Comparison of ENCODE assay signal across 17 cellular contexts in the genomic region with DNA sequence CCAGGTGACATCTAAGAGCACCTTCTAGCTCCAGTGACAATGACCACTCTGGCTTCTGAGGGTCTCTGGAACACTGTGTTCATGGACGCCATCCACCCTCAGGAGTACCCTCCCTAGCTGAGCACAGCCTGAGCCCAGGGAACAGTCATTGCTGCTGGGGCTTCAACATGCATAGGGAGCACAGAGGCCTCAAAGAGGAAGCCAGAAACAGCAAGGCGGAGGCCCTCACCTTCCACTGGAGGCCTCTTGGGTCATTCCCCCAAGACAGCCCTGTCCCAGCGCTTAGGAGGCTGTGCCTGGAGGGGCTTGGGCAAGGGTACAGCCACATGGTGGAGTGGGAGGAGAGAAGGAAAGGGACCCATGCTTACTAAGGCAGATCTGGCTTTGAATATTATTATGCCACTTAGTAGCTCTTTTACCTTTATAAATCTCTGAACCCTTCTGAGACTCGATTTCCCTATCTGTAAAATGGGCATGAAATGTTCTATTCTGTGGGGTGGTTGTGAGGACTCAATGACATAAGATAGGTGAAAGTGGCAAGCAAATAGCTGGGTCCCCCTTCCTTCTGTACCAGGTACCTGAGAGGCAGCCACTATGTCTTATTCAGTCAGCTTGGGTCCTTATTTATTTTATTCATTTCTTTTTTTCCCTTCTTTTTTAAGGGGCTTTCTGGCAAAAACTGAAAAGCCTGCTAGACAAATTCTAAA. TPM values are rescaled to one million over a fixed set of nuclear protein-coding genes. Genes with fewer than 3 reads are reported as not detected.
DNase-seq lines count a peak whose midpoint lies in the region; ATAC-seq, FAIRE-seq and TF ChIP-seq lines count a peak whose summit lies in the region.
"Had no signal": no experiment of that assay in that cellular context is flagged by ENCODE, and none has a peak within 500 bp of the region (broad histone marks: within the 10 kb centered on the region; RNA-seq: fewer than 3 reads in every experiment).

No MANE protein-coding gene starts in this region.

- H3K4me3 ChIP-seq in BLaER1 treated with 17β-estradiol and CSF1 and Interleukin-3, amounts not matched to agents 10 nM and 100 nM: no peak overlapping the region

- no peaks in the 10 kb centered on the region for H3K9me3 Mint-ChIP-seq in activated T-helper 17 cell treated with anti-CD3 and anti-CD28 coated beads, Interleukin-2, amount 50 U/mL, for 72 hours
- H3K9me3 Mint-ChIP-seq in stimulated activated effector memory CD8-positive, alpha-beta T cell treated with anti-CD3 and anti-CD28 coated beads, Interleukin-12 subunit alpha, Interleukin-12 subunit beta, amount 100 ng/mL, for 72 hours: no peaks in the 10 kb centered on the region

- H3K27me3 ChIP-seq in BLaER1 treated with 17β-estradiol and CSF1 and Interleukin-3, amounts not matched to agents 10 nM and 100 nM: no peaks in the 10 kb centered on the region

- H3K4me2 ChIP-seq in BLaER1 treated with 17β-estradiol and CSF1 and Interleukin-3, amounts not matched to agents 10 nM and 100 nM: peak overlapping the region in 10 of 11 experiments; percentile 42 to 82 (median 60); a peak in 19 of 22 replicates

- no peaks in the 10 kb centered on the region for H3K36me3 Mint-ChIP-seq in activated T-helper 17 cell treated with anti-CD3 and anti-CD28 coated beads, Interleukin-2, amount 50 U/mL, for 72 hours (ENCODE audit: low read depth)
- peaks cover 8% of the 10 kb centered on the region for H3K36me3 Mint-ChIP-seq in stimulated activated effector memory CD8-positive, alpha-beta T cell treated with anti-CD3 and anti-CD28 coated beads, Interleukin-12 subunit alpha, Interleukin-12 subunit beta, amount 100 ng/mL, for 72 hours

- peaks cover 22% of the 10 kb centered on the region for H3K4me1 Mint-ChIP-seq in activated T-helper 17 cell treated with anti-CD3 and anti-CD28 coated beads, Interleukin-2, amount 50 U/mL, for 72 hours
- H3K4me1 Mint-ChIP-seq in stimulated activated effector memory CD8-positive, alpha-beta T cell treated with anti-CD3 and anti-CD28 coated beads, Interleukin-12 subunit alpha, Interleukin-12 subunit beta, amount 100 ng/mL, for 72 hours: peaks cover 39% of the 10 kb centered on the region

- ATAC-seq in activated T-helper 17 cell treated with anti-CD3 and anti-CD28 coated beads, Interleukin-2, amount 50 U/mL, for 72 hours (replicated peaks): no peak
- ATAC-seq in stimulated activated effector memory CD8-positive, alpha-beta T cell treated with anti-CD3 and anti-CD28 coated beads, Interleukin-12 subunit alpha, Interleukin-12 subunit beta, amount 100 ng/mL, for 72 hours: no peak
- no peak for ATAC-seq in GM21825 (IDR thresholded peaks at IDR 0.05; ENCODE audit: unreplicated experiment)

- no peak for FAIRE-seq in GM12891 (lab: Jason Lieb, UNC)
- FAIRE-seq: HTR-8/SVneo had no signal

- H3K4me1 ChIP-seq in BLaER1 treated with 17β-estradiol and CSF1 and Interleukin-3, amounts not matched to agents 10 nM and 100 nM: peaks cover 55 to 98% (median 70%) of the 10 kb centered on the region in 10 experiments

- peak overlapping the region in 7 of 11 experiments; percentile 1 to 35 (median 18); a peak in 9 of 22 replicates for H3K27ac ChIP-seq in BLaER1 treated with 17β-estradiol and CSF1 and Interleukin-3, amounts not matched to agents 10 nM and 100 nM

- no peaks in the 10 kb centered on the region for H3K9me3 ChIP-seq in BLaER1 treated with 17β-estradiol and CSF1 and Interleukin-3, amounts not matched to agents 10 nM and 100 nM (replicated peaks in 1 of 11)

- no peak for TF ChIP-seq POLR2A in GM12891 (IDR thresholded peaks at IDR 0.05; ENCODE audit: low read depth, low read length)

- no peak for DNase-seq in GM12891 (ENCODE audit: insufficient read length, low spot score)
- no peak for DNase-seq in stimulated activated effector memory CD8-positive, alpha-beta T cell treated with anti-CD3 and anti-CD28 coated beads, Interleukin-12 subunit alpha, Interleukin-12 subunit beta, amount 100 ng/mL, for 72 hours (ENCODE audit: low spot score in 2 of 2)
- no peak for DNase-seq in HUDEP-2 (lab: John Stamatoyannopoulos, UW; ENCODE audit: unreplicated experiment in 76 of 76)
- no peak for DNase-seq in activated naive CD4-positive, alpha-beta T cell treated with Interleukin-2 at 50 U/mL for 16 hours
- DNase-seq: C1 segment of cervical spinal cord, COR-L47, DMS153, KG1, NCI-H1105, NCI-H1694 treated with DMSO at 0.1 percent for 48 hours, NCI-H446, NCI-H748 treated with DMSO at 0.1 percent for 48 hours, SHP77 had no signal

- peaks cover 0 to 22% (median 0%) of the 10 kb centered on the region in 11 experiments; a peak in 5 of 22 replicates for H4K20me1 ChIP-seq in BLaER1 treated with 17β-estradiol and CSF1 and Interleukin-3, amounts not matched to agents 10 nM and 100 nM

- H3K4me3 Mint-ChIP-seq in activated T-helper 17 cell treated with anti-CD3 and anti-CD28 coated beads, Interleukin-2, amount 50 U/mL, for 72 hours: peak overlapping the region; percentile 32
- H3K4me3 Mint-ChIP-seq in stimulated activated effector memory CD8-positive, alpha-beta T cell treated with anti-CD3 and anti-CD28 coated beads, Interleukin-12 subunit alpha, Interleukin-12 subunit beta, amount 100 ng/mL, for 72 hours: peak overlapping the region; percentile 21

- peaks cover 0 to 24% (median 0%) of the 10 kb centered on the region in 11 experiments; a peak in 6 of 22 replicates for H3K36me3 ChIP-seq in BLaER1 treated with 17β-estradiol and CSF1 and Interleukin-3, amounts not matched to agents 10 nM and 100 nM

- H3K27me3 Mint-ChIP-seq in activated T-helper 17 cell treated with anti-CD3 and anti-CD28 coated beads, Interleukin-2, amount 50 U/mL, for 72 hours: peaks cover 7% of the 10 kb centered on the region

- H3K27ac Mint-ChIP-seq in activated T-helper 17 cell treated with anti-CD3 and anti-CD28 coated beads, Interleukin-2, amount 50 U/mL, for 72 hours: peak overlapping the region; percentile 56
- peak overlapping the region; percentile 60 for H3K27ac Mint-ChIP-seq in stimulated activated effector memory CD8-positive, alpha-beta T cell treated with anti-CD3 and anti-CD28 coated beads, Interleukin-12 subunit alpha, Interleukin-12 subunit beta, amount 100 ng/mL, for 72 hours

- H3K9ac ChIP-seq in BLaER1 treated with 17β-estradiol and CSF1 and Interleukin-3, amounts not matched to agents 10 nM and 100 nM: no peak overlapping the region

TF ChIP-seq in GM12891, 5 proteins besides CTCF, POLR2A, EP300 and RAD21:
- TF ChIP-seq SPI1 (IDR thresholded peaks at IDR 0.05; ENCODE audit: low read depth, low read length): peak; percentile 16; the same call in 1 of the 2 replicates
- no peak for TF ChIP-seq POU2F2 (IDR thresholded peaks at IDR 0.05; ENCODE audit: low read depth, low read length)

RNA-seq across cellular contexts. Expression of gene PTAFR, which starts 32.8 kb away (rescaled TPM):
- 10.2 TPM for polyA plus RNA-seq in GM12891 (2012; ENCODE audit: low read depth, missing spikeins)
- total RNA-seq in activated T-helper 17 cell treated with anti-CD3 and anti-CD28 coated beads, Interleukin-2, amount 50 U/mL, for 72 hours: under 1 TPM; 0.29 to 0.32 TPM

RNA-seq across cellular contexts. Expression of gene EYA3, which starts 55.2 kb away (rescaled TPM):
- 10.0 TPM for polyA plus RNA-seq in GM12891 (2012; ENCODE audit: low read depth, missing spikeins)
- total RNA-seq in activated T-helper 17 cell treated with anti-CD3 and anti-CD28 coated beads, Interleukin-2, amount 50 U/mL, for 72 hours: 10 to 100 TPM; 33.7 to 40.8 TPM
